18 cellular contexts compared by ENCODE assay signal in genomic region chr1:24096009-24096736, GRCh38. TPM values are rescaled to one million over a fixed set of nuclear protein-coding genes. Genes with fewer than 3 reads are reported as not detected.
DNase-seq lines count a peak whose midpoint lies in the region; ATAC-seq and TF ChIP-seq lines count a peak whose summit lies in the region.
"Had no signal": no experiment of that assay in that cellular context is flagged by ENCODE, and none has a peak within 500 bp of the region (broad histone marks: within the 10 kb centered on the region; RNA-seq: fewer than 3 reads in every experiment).

No MANE protein-coding gene starts in this region.

- no peak for DNase-seq in CD4-positive, CD25-positive, alpha-beta regulatory T cell
- DNase-seq in Right ventricle myocardium superior (peak; percentile 70), right cardiac atrium (peak in 2 of 3 donors; percentile 31 to 69), osteoblast (ENCODE audit: insufficient read length, low spot score, missing footprints) (peak; percentile 77), anterior cingulate cortex (lab: John Stamatoyannopoulos, UW) (no peak), PC-9 (no peak)
- no peak for DNase-seq in activated naive CD8-positive, alpha-beta T cell treated with anti-CD3 and anti-CD28 coated beads for 36 hours
- no peak for DNase-seq in activated CD4-positive, CD25-positive, alpha-beta regulatory T cell (lab: John Stamatoyannopoulos, UW)
- DNase-seq: CD8-positive, alpha-beta T cell; NCI-H1417; NCI-H1930; NCI-H2171 treated with DMSO at 0.1 percent for 48 hours; NCI-H446 treated with DMSO at 0.1 percent for 48 hours; NCI-H774 had no signal

- H3K4me1 ChIP-seq in CD4-positive, CD25-positive, alpha-beta regulatory T cell (ENCODE audit: control insufficient read depth, insufficient read depth, low read length, poor library complexity, severe bottlenecking): no peaks in the 10 kb centered on the region
- peaks cover 8% of the 10 kb centered on the region for H3K4me1 ChIP-seq in right cardiac atrium (ENCODE audit: control insufficient read depth, insufficient read depth, low read length)
- no peaks in the 10 kb centered on the region for H3K4me1 ChIP-seq in osteoblast (ENCODE audit: insufficient read depth, low read length)
- no peaks in the 10 kb centered on the region for H3K4me1 ChIP-seq in PC-9 (replicated peaks; ENCODE audit: insufficient read depth)
- H3K4me1 ChIP-seq: HAP-1 had no signal

- WGBS in right cardiac atrium: 72% methylated on average over 8 of the region's 8 CpGs

- peaks cover 4% of the 10 kb centered on the region for H3K27me3 Mint-ChIP-seq in CD4-positive, CD25-positive, alpha-beta regulatory T cell
- no peaks in the 10 kb centered on the region for H3K27me3 Mint-ChIP-seq in activated naive CD8-positive, alpha-beta T cell treated with anti-CD3 and anti-CD28 coated beads for 36 hours

- H3K9me3 ChIP-seq in CD4-positive, CD25-positive, alpha-beta regulatory T cell (ENCODE audit: control insufficient read depth in 2 of 2, low read length in 2 of 2): no peaks in the 10 kb centered on the region
- H3K9me3 ChIP-seq in right cardiac atrium (ENCODE audit: control insufficient read depth, low read length) (no peaks in the 10 kb centered on the region), osteoblast (ENCODE audit: low read depth, low read length) (no peaks in the 10 kb centered on the region), PC-9 (ENCODE audit: insufficient read depth, low read depth) (no peaks in the 10 kb centered on the region)
- H3K9me3 ChIP-seq: HAP-1 had no signal

- H4K20me1 ChIP-seq in osteoblast (ENCODE audit: insufficient read depth, low read length): no peaks in the 10 kb centered on the region
- no peaks in the 10 kb centered on the region for H4K20me1 ChIP-seq in PC-9 (ENCODE audit: insufficient read depth)

- no peak for TF ChIP-seq CTCF in osteoblast (IDR thresholded peaks at IDR 0.05; ENCODE audit: extremely low read depth, low read depth, low read length)
- no peak for TF ChIP-seq CTCF in PC-9 (conservative IDR thresholded peaks at IDR 0.05)

- no peaks in the 10 kb centered on the region for H3K36me3 Mint-ChIP-seq in CD4-positive, CD25-positive, alpha-beta regulatory T cell
- no peaks in the 10 kb centered on the region for H3K36me3 Mint-ChIP-seq in activated naive CD8-positive, alpha-beta T cell treated with anti-CD3 and anti-CD28 coated beads for 36 hours
- H3K36me3 Mint-ChIP-seq: CD8-positive, alpha-beta T cell; IgD-negative memory B cell had no signal

- H3K27ac ChIP-seq in CD4-positive, CD25-positive, alpha-beta regulatory T cell (ENCODE audit: insufficient read depth, low read length, poor library complexity, severe bottlenecking): no peak overlapping the region
- peak overlapping the region; percentile 85 for H3K27ac ChIP-seq in right cardiac atrium (ENCODE audit: low read length)
- H3K27ac ChIP-seq in osteoblast (ENCODE audit: low read depth, low read length): no peak overlapping the region
- H3K27ac ChIP-seq in PC-9: no peak overlapping the region
- H3K27ac ChIP-seq: RWPE1 had no signal

- H3K4me1 Mint-ChIP-seq in CD4-positive, CD25-positive, alpha-beta regulatory T cell: peaks cover 0 to 2% (median 0%) of the 10 kb centered on the region in 4 donors
- H3K4me1 Mint-ChIP-seq in activated naive CD8-positive, alpha-beta T cell treated with anti-CD3 and anti-CD28 coated beads for 36 hours: no peaks in the 10 kb centered on the region

- CTCF ChIA-PET in PC-9 (lab: Charles Lee): no interaction called here

- POLR2A ChIA-PET in PC-9 (lab: Charles Lee; ENCODE audit: unreplicated experiment): no interaction called here

- ATAC-seq in CD4-positive, CD25-positive, alpha-beta regulatory T cell (ENCODE audit: low read depth in 2 of 2): no peak
- ATAC-seq in Right ventricle myocardium superior (ENCODE audit: poor library complexity) (peak; percentile 73), right cardiac atrium (peak; percentile 60 to 74)
- ATAC-seq: CD8-positive, alpha-beta T cell had no signal

- BruUV-seq in PC-9 (replicated peaks; lab: Mats Ljungman, UMichigan): no TSS peak

- no peak overlapping the region for H3K4me2 ChIP-seq in osteoblast (ENCODE audit: insufficient read depth, low read length)
- H3K4me2 ChIP-seq in PC-9: no peak overlapping the region

- no peaks in the 10 kb centered on the region for H3K27me3 ChIP-seq in CD4-positive, CD25-positive, alpha-beta regulatory T cell (ENCODE audit: control insufficient read depth, insufficient read depth, low read length)
- no peaks in the 10 kb centered on the region for H3K27me3 ChIP-seq in right cardiac atrium (ENCODE audit: control insufficient read depth, insufficient read depth)
- peaks cover 15% of the 10 kb centered on the region for H3K27me3 ChIP-seq in osteoblast (ENCODE audit: insufficient read depth, low read length)
- no peaks in the 10 kb centered on the region for H3K27me3 ChIP-seq in PC-9 (ENCODE audit: insufficient read depth, low read depth)

- H3K79me2 ChIP-seq in osteoblast (ENCODE audit: insufficient read depth, low read length) (no peaks in the 10 kb centered on the region), PC-9 (ENCODE audit: low read depth) (no peaks in the 10 kb centered on the region)

- H2AFZ ChIP-seq in osteoblast (ENCODE audit: low read length) (no peak overlapping the region), PC-9 (no peak overlapping the region)

- no peaks in the 10 kb centered on the region for H3F3A ChIP-seq in PC-9 (ENCODE audit: insufficient read depth, low read depth)

- no peaks in the 10 kb centered on the region for H3K36me3 ChIP-seq in CD4-positive, CD25-positive, alpha-beta regulatory T cell (ENCODE audit: control insufficient read depth, insufficient read depth, low read length)
- H3K36me3 ChIP-seq in osteoblast (ENCODE audit: insufficient read depth, low read length): no peaks in the 10 kb centered on the region
- H3K36me3 ChIP-seq in PC-9 (ENCODE audit: low read depth): no peaks in the 10 kb centered on the region
- H3K36me3 ChIP-seq: HAP-1 had no signal

- peak overlapping the region in 2 of 3 donors; percentile 14 to 42 for H3K27ac Mint-ChIP-seq in CD4-positive, CD25-positive, alpha-beta regulatory T cell
- no peak overlapping the region for H3K27ac Mint-ChIP-seq in activated naive CD8-positive, alpha-beta T cell treated with anti-CD3 and anti-CD28 coated beads for 36 hours
- H3K27ac Mint-ChIP-seq: CD8-positive, alpha-beta T cell; IgD-negative memory B cell had no signal

- peaks cover 0 to 1% (median 0%) of the 10 kb centered on the region in 7 donors for H3K9me3 Mint-ChIP-seq in CD4-positive, CD25-positive, alpha-beta regulatory T cell
- no peaks in the 10 kb centered on the region for H3K9me3 Mint-ChIP-seq in activated naive CD8-positive, alpha-beta T cell treated with anti-CD3 and anti-CD28 coated beads for 36 hours
- H3K9me3 Mint-ChIP-seq: CD8-positive, alpha-beta T cell; IgD-negative memory B cell had no signal

- H3K4me3 ChIP-seq in CD4-positive, CD25-positive, alpha-beta regulatory T cell (ENCODE audit: low read depth, low read length): no peak overlapping the region
- no peak overlapping the region for H3K4me3 ChIP-seq in right cardiac atrium (ENCODE audit: low read length)
- no peak overlapping the region for H3K4me3 ChIP-seq in osteoblast (ENCODE audit: insufficient read depth, low read length)
- no peak overlapping the region for H3K4me3 ChIP-seq in PC-9
- H3K4me3 ChIP-seq: HAP-1 had no signal

- intact Hi-C loops in Right ventricle myocardium superior (cut with DNase I): no loop called here
- intact Hi-C loops in right cardiac atrium (cut with DNase I): no loop called here
- intact Hi-C loops in PC-9 (cut with micrococcal nuclease; ENCODE audit: unreplicated experiment): no loop called here

- no peak overlapping the region for H3K4me3 Mint-ChIP-seq in CD4-positive, CD25-positive, alpha-beta regulatory T cell
- H3K4me3 Mint-ChIP-seq in activated naive CD8-positive, alpha-beta T cell treated with anti-CD3 and anti-CD28 coated beads for 36 hours: no peak overlapping the region
- H3K4me3 Mint-ChIP-seq: CD8-positive, alpha-beta T cell; IgD-negative memory B cell had no signal

- no peaks in the 10 kb centered on the region for H3K9me2 ChIP-seq in PC-9 (ENCODE audit: insufficient read depth)

RNA-seq across cellular contexts. Expression of gene MYOM3, which starts 15.8 kb away (rescaled TPM):
- not detected for total RNA-seq in CD4-positive, CD25-positive, alpha-beta regulatory T cell
- not detected for polyA plus RNA-seq in CD4-positive, CD25-positive, alpha-beta regulatory T cell
- total RNA-seq in Right ventricle myocardium superior: 396 TPM
- 100 to 1,000 TPM; 202 to 292 (median 241) TPM for total RNA-seq in right cardiac atrium
- polyA plus RNA-seq in right cardiac atrium: 258 TPM
- under 0.01 TPM in 1 of 2 replicates, not detected in the other for total RNA-seq in osteoblast
- total RNA-seq in activated naive CD8-positive, alpha-beta T cell treated with anti-CD3 and anti-CD28 coated beads for 36 hours: not detected
- 11.9 and 14.5 TPM in 2 replicates for total RNA-seq in PC-9 (2021)
- total RNA-seq: CD8-positive, alpha-beta T cell had no signal
- polyA plus RNA-seq: BJ, IgD-negative memory B cell had no signal

RNA-seq across cellular contexts. Expression of gene IL22RA1, which starts 46.8 kb away (rescaled TPM):
- not detected for total RNA-seq in CD4-positive, CD25-positive, alpha-beta regulatory T cell
- not detected for polyA plus RNA-seq in CD4-positive, CD25-positive, alpha-beta regulatory T cell
- total RNA-seq in Right ventricle myocardium superior: 0.16 TPM
- total RNA-seq in right cardiac atrium: under 1 TPM; 0.28 to 0.51 (median 0.30) TPM
- 0.29 TPM for polyA plus RNA-seq in right cardiac atrium
- under 0.01 TPM in 2 replicates for total RNA-seq in osteoblast
- not detected for total RNA-seq in activated naive CD8-positive, alpha-beta T cell treated with anti-CD3 and anti-CD28 coated beads for 36 hours
- total RNA-seq in PC-9 (2021): 4.2 and 5.0 TPM in 2 replicates
- total RNA-seq: CD8-positive, alpha-beta T cell had no signal
- polyA plus RNA-seq: BJ, IgD-negative memory B cell had no signal

Comparison
In these comparisons a context has a peak if more than half of its experiments do, and no peak if none do; other contexts are left out.
1. ATAC-seq: peak in Right ventricle myocardium superior (single experiment) and right cardiac atrium (2 of 2); none in CD4-positive, CD25-positive, alpha-beta regulatory T cell (0 of 2).
2. DNase-seq: peak in Right ventricle myocardium superior (single experiment), right cardiac atrium (2 of 3) and osteoblast (single experiment); none in CD4-positive, CD25-positive, alpha-beta regulatory T cell (0 of 3), activated naive CD8-positive, alpha-beta T cell treated with anti-CD3 and anti-CD28 coated beads for 36 hours (single experiment), activated CD4-positive, CD25-positive, alpha-beta regulatory T cell (0 of 4), anterior cingulate cortex (0 of 58) and PC-9 (0 of 2).
3. RNA of gene MYOM3, which starts 15.8 kb away (total RNA-seq): 396 TPM in Right ventricle myocardium superior (single experiment) and 202 to 292 TPM in right cardiac atrium; 11.9 to 14.5 TPM in PC-9, not detected in CD4-positive, CD25-positive, alpha-beta regulatory T cell (single experiment), under 0.01 TPM in osteoblast and not detected in activated naive CD8-positive, alpha-beta T cell treated with anti-CD3 and anti-CD28 coated beads for 36 hours; every median in the first group is over 10 times any median in the second.